In the genomic region with DNA sequence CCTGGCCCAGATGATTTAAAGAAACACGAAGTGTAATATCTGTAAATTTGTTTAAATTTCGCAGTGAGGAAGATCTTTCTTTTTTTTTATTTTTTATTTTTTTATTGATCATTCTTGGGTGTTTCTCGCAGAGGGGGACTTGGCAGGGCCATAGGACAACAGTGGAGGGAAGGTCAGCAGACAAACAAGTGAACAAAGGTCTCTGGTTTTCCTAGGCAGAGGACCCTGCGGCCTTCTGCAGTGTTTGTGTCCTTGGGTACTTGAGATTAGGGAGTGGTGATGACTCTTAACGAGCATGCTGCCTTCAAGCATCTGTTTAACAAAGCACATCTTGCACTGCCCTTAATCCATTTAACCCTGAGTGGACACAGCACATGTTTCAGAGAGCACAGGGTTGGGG, we compare ENCODE assay signal across 5 cellular contexts. TPM values are rescaled to one million over a fixed set of nuclear protein-coding genes. Genes with fewer than 3 reads are reported as not detected.
"Had no signal": no experiment of that assay in that cellular context is flagged by ENCODE, and none has a peak within 500 bp of the region (broad histone marks: within the 10 kb centered on the region; RNA-seq: fewer than 3 reads in every experiment).

No MANE protein-coding gene starts in this region.

RNA-seq across cellular contexts. Expression of a gene that starts 14.3 kb away (rescaled TPM):
- total RNA-seq: GM23248, H1, H4, H9 had no signal
- polyA plus RNA-seq: GM23248, GM23338 had no signal
